ENCODE assay signal across 13 cellular contexts in genomic region chr10:109899578-109900355, GRCh38. TPM values are rescaled to one million over a fixed set of nuclear protein-coding genes. Genes with fewer than 3 reads are reported as not detected.
DNase-seq lines count a peak whose midpoint lies in the region; ATAC-seq and TF ChIP-seq lines count a peak whose summit lies in the region.
"Had no signal": no experiment of that assay in that cellular context is flagged by ENCODE, and none has a peak within 500 bp of the region (broad histone marks: within the 10 kb centered on the region; RNA-seq: fewer than 3 reads in every experiment).

No MANE protein-coding gene starts in this region.

- peaks cover 78% of the 10 kb centered on the region for H3K4me1 Mint-ChIP-seq in HFFc6 (ENCODE audit: low read depth)

- TF ChIP-seq POLR2A in adrenal gland (IDR thresholded peaks at IDR 0.05) = no peak

- intact Hi-C loops in right cardiac atrium (cut with DNase I) (loop anchor here (10.0 kb wide), 3 partner anchors 105 to 225 kb away; partner anchors contain the start of gene ADD3 (in 4 of the 4)), adrenal gland (cut with DNase I) (no loop called here)

- no peak overlapping the region for H3K4me3 Mint-ChIP-seq in HFFc6

- ATAC-seq in right cardiac atrium (peak; percentile 23 to 55), GM18517 (IDR thresholded peaks at IDR 0.05; ENCODE audit: unreplicated experiment) (no peak)
- ATAC-seq: left colon had no signal

- no peak for TF ChIP-seq CTCF in HFFc6 (IDR thresholded peaks at IDR 0.05)
- no peak for TF ChIP-seq CTCF in brain microvascular endothelial cell (IDR thresholded peaks at IDR 0.05; ENCODE audit: low read depth, low read length, missing control alignments)
- no peak for TF ChIP-seq CTCF in adrenal gland (IDR thresholded peaks at IDR 0.05)

- H3K36me3 ChIP-seq in brain microvascular endothelial cell (replicated peaks) = no peaks in the 10 kb centered on the region
- H3K36me3 ChIP-seq in skeletal muscle tissue (ENCODE audit: control insufficient read depth in 3 of 3, insufficient read depth in 3 of 3, low read length in 3 of 3) = no peaks in the 10 kb centered on the region
- no peaks in the 10 kb centered on the region for H3K36me3 ChIP-seq in adrenal gland (replicated peaks in 1 of 2)

- in situ Hi-C loops in brain microvascular endothelial cell (cut with HindIII; ENCODE audit: low pct_ligation_motif_present, low sequenced_read_pairs) = loop anchor here (25.0 kb wide), 1 partner anchor 188 kb away; no protein-coding TSS in a partner anchor

- H3K27me3 Mint-ChIP-seq in HFFc6 (ENCODE audit: insufficient read depth) = no peaks in the 10 kb centered on the region; the same call in 1 of the 2 replicates

- peak; percentile 42 for DNase-seq in HFFc6
- no peak for DNase-seq in brain microvascular endothelial cell
- no peak for DNase-seq in right cardiac atrium
- DNase-seq in adrenal gland = no peak
- DNase-seq in iPS-NIHi7 (ENCODE audit: extremely low spot score) = no peak
- DNase-seq in stimulated activated CD4-positive, alpha-beta T cell treated with anti-CD3 and anti-CD28 coated beads, Interleukin-4, amount 100 ng/mL, for 4 hours = no peak
- DNase-seq: amygdala, DMS153, left colon, NCI-H510A treated with DMSO at 0.1 percent for 48 hours, T1000 had no signal

- WGBS in right cardiac atrium = 55% methylated on average over 8 of the region's 8 CpGs
- 74 to 77% (median 75%) methylated on average over 8 of the region's 8 CpGs for WGBS in adrenal gland, 4 donors

- H3K4me3 ChIP-seq in brain microvascular endothelial cell (ENCODE audit: low read depth, low read length) (no peak overlapping the region), right cardiac atrium (ENCODE audit: low read length) (no peak overlapping the region), skeletal muscle tissue (ENCODE audit: low read length in 3 of 3) (no peak overlapping the region), adrenal gland (no peak overlapping the region)

- H3K4me1 ChIP-seq in right cardiac atrium (ENCODE audit: control insufficient read depth, insufficient read depth, low read length) (peaks cover 37% of the 10 kb centered on the region), skeletal muscle tissue (ENCODE audit: control insufficient read depth in 3 of 3, insufficient read depth in 3 of 3, low read length in 3 of 3) (peaks cover 32 to 68% (median 51%) of the 10 kb centered on the region in 3 donors), adrenal gland (replicated peaks in 1 of 2) (peaks cover 7 to 44% of the 10 kb centered on the region in 2 donors)

- H3K9me3 Mint-ChIP-seq in HFFc6 = no peaks in the 10 kb centered on the region

- H3K27ac Mint-ChIP-seq in HFFc6 = peak overlapping the region; percentile 71

- peaks cover 48% of the 10 kb centered on the region for H3K36me3 Mint-ChIP-seq in HFFc6 (ENCODE audit: low read depth)

- H3K27me3 ChIP-seq in brain microvascular endothelial cell (replicated peaks) = no peaks in the 10 kb centered on the region
- no peaks in the 10 kb centered on the region for H3K27me3 ChIP-seq in right cardiac atrium (ENCODE audit: control insufficient read depth, insufficient read depth)
- H3K27me3 ChIP-seq in skeletal muscle tissue (ENCODE audit: control insufficient read depth in 3 of 3, insufficient read depth in 3 of 3, low read length in 3 of 3) = no peaks in the 10 kb centered on the region
- no peaks in the 10 kb centered on the region for H3K27me3 ChIP-seq in adrenal gland

- H3K9me3 ChIP-seq in right cardiac atrium (ENCODE audit: control insufficient read depth, low read length) = no peaks in the 10 kb centered on the region
- H3K9me3 ChIP-seq in skeletal muscle tissue (ENCODE audit: control insufficient read depth in 3 of 3, low read length in 3 of 3) = no peaks in the 10 kb centered on the region
- H3K9me3 ChIP-seq in adrenal gland (replicated peaks in 1 of 3) = no peaks in the 10 kb centered on the region

- H3K27ac ChIP-seq in brain microvascular endothelial cell (peak overlapping the region; percentile 31), right cardiac atrium (ENCODE audit: low read length) (peak overlapping the region; percentile 91), skeletal muscle tissue (ENCODE audit: low read depth, low read length) (peak overlapping the region; percentile 58), adrenal gland (peak overlapping the region in 2 of 5 donors; percentile 52 to 72)

- H3K9ac ChIP-seq in skeletal muscle tissue (ENCODE audit: low read depth in 1 of 3, low read length in 3 of 3) = no peak overlapping the region

RNA-seq across cellular contexts. Expression of gene XPNPEP1, which starts 23.5 kb away (rescaled TPM):
- 10 to 100 TPM; 54.1 to 62.7 (median 58.9) TPM for total RNA-seq in HFFc6 (2021; fragmentation: NEBNext Ultra II Directional; extraction: Animal tissue kit (Norgen Biotek cat#: 25700))
- total RNA-seq in right cardiac atrium (10 to 100 TPM; 36.9 to 47.4 (median 39.1) TPM), skeletal muscle tissue (89.2 TPM), adrenal gland (10 to 100 TPM; 43.4 to 74.0 (median 58.4) TPM)
- polyA plus RNA-seq in right cardiac atrium (20.7 TPM), adrenal gland (10 to 100 TPM; 17.8 to 62.7 (median 29.0) TPM)

Comparison
In these comparisons a context has a peak if more than half of its experiments do, and no peak if none do; other contexts are left out.
1. intact Hi-C loops: an anchor here in right cardiac atrium (10.0 kb wide); none called in adrenal gland.